Comparison of ENCODE assay signal across 18 cellular contexts in genomic region chr2:161994766-161995165, GRCh38.
A peak's percentile ranks its signal among the peaks of the same experiment; 100 is the strongest.
DNase-seq lines count a peak whose midpoint lies in the region; ATAC-seq and TF ChIP-seq lines count a peak whose summit lies in the region.
"Had no signal": no experiment of that assay in that cellular context is flagged by ENCODE, and none has a peak within 500 bp of the region (broad histone marks: within the 10 kb centered on the region; RNA-seq: fewer than 3 reads in every experiment).

No MANE protein-coding gene starts in this region.

- H3K27ac ChIP-seq in DND-41 (ENCODE audit: low read length), result peak overlapping the region; percentile 100
- H3K27ac ChIP-seq in effector memory CD4-positive, alpha-beta T cell (ENCODE audit: insufficient read depth, low read length, poor library complexity, severe bottlenecking), result peak overlapping the region; percentile 47
- H3K27ac ChIP-seq: C4-2B had no signal

- peak overlapping the region; percentile 58 for H3K4me2 ChIP-seq in DND-41 (ENCODE audit: insufficient read depth, low read length)

- H3K36me3 ChIP-seq in DND-41 (ENCODE audit: insufficient read depth, low read length), result peaks cover 60% of the 10 kb centered on the region
- H3K36me3 ChIP-seq in effector memory CD4-positive, alpha-beta T cell (ENCODE audit: control insufficient read depth, insufficient read depth, low read length), result no peaks in the 10 kb centered on the region

- ATAC-seq in DND-41 (ENCODE audit: insufficient read depth, low read depth) (peak; percentile 4), T-helper 17 cell (no peak)
- ATAC-seq: stimulated activated naive B cell treated with anti-CD40 and anti-IgM and Interleukin-4, amounts not matched to agents 10 μg/mL and 1 μg/mL and 100 μg/mL, for 72 hours had no signal

- H3K4me3 ChIP-seq in DND-41 (ENCODE audit: low read depth in 1 of 2, low read length in 2 of 2), result peak overlapping the region in 1 of 2 experiments; percentile 38; a peak in 2 of 4 replicates
- peak overlapping the region; percentile 38 for H3K4me3 ChIP-seq in effector memory CD4-positive, alpha-beta T cell (ENCODE audit: insufficient read depth, low read depth, low read length, poor library complexity, severe bottlenecking)

- no peaks in the 10 kb centered on the region for H3K9me3 Mint-ChIP-seq in T-helper 1 cell treated with Interleukin-12 subunit alpha and Interleukin-12 subunit beta and Interleukin-4 antibody, amounts not matched to agents 30 μg/mL and 1 μg/mL, for 36 hours
- H3K9me3 Mint-ChIP-seq: H9; memory B cell; neural crest cell; stimulated activated naive B cell treated with anti-CD40 and anti-IgM and Interleukin-4, amounts not matched to agents 10 μg/mL and 1 μg/mL and 100 μg/mL, for 72 hours had no signal

- no peaks in the 10 kb centered on the region for H3K27me3 Mint-ChIP-seq in T-helper 1 cell treated with Interleukin-12 subunit alpha and Interleukin-12 subunit beta and Interleukin-4 antibody, amounts not matched to agents 30 μg/mL and 1 μg/mL, for 36 hours (ENCODE audit: low read depth)
- no peaks in the 10 kb centered on the region for H3K27me3 Mint-ChIP-seq in T-helper 17 cell

- H3K27ac Mint-ChIP-seq in T-helper 1 cell treated with Interleukin-12 subunit alpha and Interleukin-12 subunit beta and Interleukin-4 antibody, amounts not matched to agents 30 μg/mL and 1 μg/mL, for 36 hours, result peak overlapping the region; percentile 95
- peak overlapping the region; percentile 99 for H3K27ac Mint-ChIP-seq in T-helper 17 cell
- H3K27ac Mint-ChIP-seq: memory B cell; stimulated activated naive B cell treated with anti-CD40 and anti-IgM and Interleukin-4, amounts not matched to agents 10 μg/mL and 1 μg/mL and 100 μg/mL, for 72 hours had no signal

- peak overlapping the region; percentile 79 for H3K9ac ChIP-seq in DND-41 (ENCODE audit: low read depth, low read length)

- H3K4me1 Mint-ChIP-seq in T-helper 1 cell treated with Interleukin-12 subunit alpha and Interleukin-12 subunit beta and Interleukin-4 antibody, amounts not matched to agents 30 μg/mL and 1 μg/mL, for 36 hours (ENCODE audit: low read depth), result peaks cover 70% of the 10 kb centered on the region
- peaks cover 54% of the 10 kb centered on the region for H3K4me1 Mint-ChIP-seq in T-helper 17 cell

- H4K20me1 ChIP-seq in DND-41 (ENCODE audit: insufficient read depth, low read length), result no peaks in the 10 kb centered on the region

- H2AFZ ChIP-seq in DND-41 (ENCODE audit: low read depth, low read length), result peak overlapping the region; percentile 49

- H3K36me3 Mint-ChIP-seq in T-helper 1 cell treated with Interleukin-12 subunit alpha and Interleukin-12 subunit beta and Interleukin-4 antibody, amounts not matched to agents 30 μg/mL and 1 μg/mL, for 36 hours (ENCODE audit: low read depth), result peaks cover 77% of the 10 kb centered on the region
- peaks cover 5% of the 10 kb centered on the region for H3K36me3 Mint-ChIP-seq in T-helper 17 cell (ENCODE audit: low read depth)
- H3K36me3 Mint-ChIP-seq: memory B cell; stimulated activated naive B cell treated with anti-CD40 and anti-IgM and Interleukin-4, amounts not matched to agents 10 μg/mL and 1 μg/mL and 100 μg/mL, for 72 hours had no signal

- DNase-seq in T-helper 1 cell (no peak), DND-41 (peak; percentile 57), T-helper 17 cell (no peak), OCI-M2 (lab: John Stamatoyannopoulos, UW; ENCODE audit: unreplicated experiment) (no peak), D341Med (ENCODE audit: low spot score) (no peak), COLO829 (ENCODE audit: low spot score) (no peak)
- DNase-seq in effector memory CD4-positive, alpha-beta T cell, result no peak
- DNase-seq: activated CD4-positive, CD25-positive, alpha-beta regulatory T cell; aorta; H9; hypothalamus; NCI-H1417; NK-92 treated with Interleukin-12 subunit alpha and Interleukin-12 subunit beta, amount 100 ng/mL, for 24 hours; stimulated activated naive B cell treated with anti-CD40 and anti-IgM and Interleukin-4, amounts not matched to agents 10 μg/mL and 1 μg/mL and 100 μg/mL, for 72 hours had no signal

- peaks cover 44% of the 10 kb centered on the region for H3K79me2 ChIP-seq in DND-41 (ENCODE audit: insufficient read depth, low read length)

- no peaks in the 10 kb centered on the region for H3K9me3 ChIP-seq in DND-41 (ENCODE audit: insufficient read depth, low read length, severe bottlenecking)
- H3K9me3 ChIP-seq in T-helper 17 cell (ENCODE audit: control insufficient read depth, low read length, poor library complexity, severe bottlenecking), result no peaks in the 10 kb centered on the region
- H3K9me3 ChIP-seq in effector memory CD4-positive, alpha-beta T cell (ENCODE audit: control insufficient read depth, low read length), result no peaks in the 10 kb centered on the region

- H3K4me1 ChIP-seq in DND-41 (ENCODE audit: insufficient read depth, low read length), result peaks cover 94% of the 10 kb centered on the region
- peaks cover 41% of the 10 kb centered on the region for H3K4me1 ChIP-seq in effector memory CD4-positive, alpha-beta T cell (ENCODE audit: control insufficient read depth, insufficient read depth, low read length, poor library complexity, severe bottlenecking)

- H3K4me3 Mint-ChIP-seq in T-helper 1 cell treated with Interleukin-12 subunit alpha and Interleukin-12 subunit beta and Interleukin-4 antibody, amounts not matched to agents 30 μg/mL and 1 μg/mL, for 36 hours, result peak overlapping the region; percentile 81
- H3K4me3 Mint-ChIP-seq in T-helper 17 cell, result peak overlapping the region; percentile 83
- H3K4me3 Mint-ChIP-seq: H9; memory B cell; neural crest cell; stimulated activated naive B cell treated with anti-CD40 and anti-IgM and Interleukin-4, amounts not matched to agents 10 μg/mL and 1 μg/mL and 100 μg/mL, for 72 hours had no signal

- no peaks in the 10 kb centered on the region for H3K27me3 ChIP-seq in DND-41 (ENCODE audit: insufficient read depth, low read length, poor library complexity)
- H3K27me3 ChIP-seq in effector memory CD4-positive, alpha-beta T cell (replicated peaks; ENCODE audit: control insufficient read depth, insufficient read depth, low read length, poor library complexity, severe bottlenecking), result no peaks in the 10 kb centered on the region

- TF ChIP-seq CTCF in DND-41 (IDR thresholded peaks at IDR 0.05; ENCODE audit: borderline replicate concordance, extremely low read depth, low read length, poor library complexity, severe bottlenecking), result no peak
